In genomic region chr1:245579881-245580280, GRCh38 we compare ENCODE assay signal across 33 cellular contexts.
"Had no signal": no experiment of that assay in that cellular context is flagged by ENCODE, and none has a peak within 500 bp of the region (broad histone marks: within the 10 kb centered on the region; RNA-seq: fewer than 3 reads in every experiment).

No MANE protein-coding gene starts in this region.

- H3K27me3 ChIP-seq: brain microvascular endothelial cell, esophagus muscularis mucosa, foreskin keratinocyte, gastrocnemius medialis had no signal

- H3K9me3 Mint-ChIP-seq: activated CD4-positive, alpha-beta memory T cell treated with anti-CD3 and anti-CD28 coated beads for 36 hours; activated CD4-positive, alpha-beta T cell treated with anti-CD3 and anti-CD28 coated beads, Interleukin-2, amount 10 ng/mL, durations not matched to agents 24 days and 14 days; activated T-helper 1 cell treated with anti-CD3 and anti-CD28 coated beads, Interleukin-12 subunit alpha, Interleukin-12 subunit beta, Interleukin-2, Interleukin-4 antibody, amounts not matched to agents 30 ng/mL and 10 ng/mL and 1 ng/mL, durations not matched to agents 14 hours and 24 hours and 36 hours; activated T-helper 2 cell treated with anti-CD3 and anti-CD28 coated beads, Interferon-gamma antibody, Interleukin-2, Interleukin-4, amounts not matched to agents 10 μg/mL and 5 μg/mL and 100 μg/mL, durations not matched to agents 14 hours and 24 hours and 36 hours; effector memory CD8-positive, alpha-beta T cell; T-helper 2 cell treated with Interferon-gamma antibody and Interleukin-4, amounts not matched to agents 5 μg/mL and 100 μg/mL, for 36 hours had no signal

- H3K36me3 ChIP-seq: brain microvascular endothelial cell, esophagus muscularis mucosa, gastrocnemius medialis, heart right ventricle had no signal

- H3K4me1 Mint-ChIP-seq: activated CD4-positive, alpha-beta T cell treated with anti-CD3 and anti-CD28 coated beads, Interleukin-2, amount 10 ng/mL, durations not matched to agents 24 days and 14 days; activated CD8-positive, alpha-beta memory T cell treated with anti-CD3 and anti-CD28 coated beads, Interleukin-2, amount 10 ng/mL, durations not matched to agents 7 days and 5 days; T-helper 17 cell had no signal

- H3K4me3 ChIP-seq: esophagus muscularis mucosa, gastrocnemius medialis, heart right ventricle had no signal

- H3K27me3 Mint-ChIP-seq: activated CD4-positive, alpha-beta T cell treated with anti-CD3 and anti-CD28 coated beads, Interleukin-2, amount 10 ng/mL, durations not matched to agents 24 days and 14 days; activated CD8-positive, alpha-beta memory T cell treated with anti-CD3 and anti-CD28 coated beads, Interleukin-2, amount 10 ng/mL, durations not matched to agents 7 days and 5 days had no signal

- H3K9me3 ChIP-seq: esophagus muscularis mucosa, gastrocnemius medialis, heart right ventricle had no signal

- DNase-seq: activated CD4-positive, alpha-beta memory T cell treated with anti-CD3 and anti-CD28 coated beads for 36 hours; activated CD4-positive, alpha-beta T cell treated with anti-CD3 and anti-CD28 coated beads for 36 hours; activated CD4-positive, alpha-beta T cell treated with anti-CD3 and anti-CD28 coated beads, Interleukin-2, amount 10 ng/mL, durations not matched to agents 24 days and 14 days; activated CD4-positive, CD25-positive, alpha-beta regulatory T cell; activated CD4-positive, CD25-positive, alpha-beta regulatory T cell treated with anti-CD3 and anti-CD28 coated beads, Interleukin-2, amount 50 U/mL, for 72 hours; activated CD8-positive, alpha-beta memory T cell treated with anti-CD3 and anti-CD28 coated beads, Interleukin-2, amount 10 ng/mL, durations not matched to agents 7 days and 5 days; activated CD8-positive, alpha-beta memory T cell treated with anti-CD3 and anti-CD28 coated beads, Interleukin-2, amount 50 U/mL, for 4 hours; activated CD8-positive, alpha-beta T cell treated with anti-CD3 and anti-CD28 coated beads, Interleukin-2, amount 10 ng/mL, durations not matched to agents 7 days and 5 days; activated gamma-delta T cell treated with Interleukin-2 at 50 U/mL for 16 hours; activated naive CD4-positive, alpha-beta T cell treated with anti-CD3 and anti-CD28 coated beads, Interleukin-2, amount 50 U/mL, for 16 hours; activated naive CD4-positive, alpha-beta T cell treated with Interleukin-2 at 50 U/mL for 16 hours; activated T-cell treated with anti-CD3 and anti-CD28 coated beads, Interleukin-2, amount 50 U/mL, for 1 hour; activated T-cell treated with anti-CD3 and anti-CD28 coated beads, Interleukin-2, amount 50 U/mL, for 48 hours; amniotic stem cell; anterior cingulate cortex; brain microvascular endothelial cell; caudate nucleus; cortex of kidney; dermis blood vessel endothelial cell; effector CD4-positive, alpha-beta T cell; effector memory CD8-positive, alpha-beta T cell; erythroblast; foreskin keratinocyte; gastrocnemius medialis; heart right ventricle; T-helper 1 cell; T-helper 17 cell; T1000 had no signal

- H3K36me3 Mint-ChIP-seq: activated CD4-positive, alpha-beta memory T cell treated with anti-CD3 and anti-CD28 coated beads for 36 hours; activated CD8-positive, alpha-beta memory T cell treated with anti-CD3 and anti-CD28 coated beads, Interleukin-2, amount 10 ng/mL, durations not matched to agents 7 days and 5 days; activated naive CD8-positive, alpha-beta T cell had no signal

- H3K4me1 ChIP-seq: esophagus muscularis mucosa, foreskin keratinocyte, gastrocnemius medialis, heart right ventricle had no signal

- ATAC-seq: activated CD4-positive, alpha-beta T cell treated with anti-CD3 and anti-CD28 coated beads for 36 hours; activated CD8-positive, alpha-beta memory T cell treated with anti-CD3 and anti-CD28 coated beads, Interleukin-2, amount 10 ng/mL, durations not matched to agents 7 days and 5 days; activated CD8-positive, alpha-beta T cell treated with anti-CD3 and anti-CD28 coated beads, Interleukin-2, amount 10 ng/mL, durations not matched to agents 7 days and 5 days; effector memory CD8-positive, alpha-beta T cell; foreskin keratinocyte; gastrocnemius medialis; heart right ventricle; T-helper 17 cell had no signal

- H3K27ac Mint-ChIP-seq: activated CD4-positive, alpha-beta memory T cell treated with anti-CD3 and anti-CD28 coated beads for 36 hours; activated CD4-positive, alpha-beta T cell treated with anti-CD3 and anti-CD28 coated beads for 36 hours; activated CD4-positive, alpha-beta T cell treated with anti-CD3 and anti-CD28 coated beads, Interleukin-2, amount 10 ng/mL, durations not matched to agents 24 days and 14 days; activated CD8-positive, alpha-beta memory T cell treated with anti-CD3 and anti-CD28 coated beads, Interleukin-2, amount 10 ng/mL, durations not matched to agents 7 days and 5 days; activated CD8-positive, alpha-beta T cell treated with anti-CD3 and anti-CD28 coated beads, Interleukin-2, amount 10 ng/mL, durations not matched to agents 7 days and 5 days; activated naive CD8-positive, alpha-beta T cell; activated T-helper 1 cell treated with anti-CD3 and anti-CD28 coated beads, Interleukin-12 subunit alpha, Interleukin-12 subunit beta, Interleukin-2, Interleukin-4 antibody, amounts not matched to agents 30 ng/mL and 10 ng/mL and 1 ng/mL, durations not matched to agents 14 hours and 24 hours and 36 hours; activated T-helper 2 cell treated with anti-CD3 and anti-CD28 coated beads, Interferon-gamma antibody, Interleukin-2, Interleukin-4, amounts not matched to agents 10 μg/mL and 5 μg/mL and 100 μg/mL, durations not matched to agents 14 hours and 24 hours and 36 hours; effector memory CD8-positive, alpha-beta T cell; T-helper 17 cell; T-helper 2 cell treated with Interferon-gamma antibody and Interleukin-4, amounts not matched to agents 5 μg/mL and 100 μg/mL, for 36 hours had no signal

- H3K4me3 Mint-ChIP-seq: activated CD4-positive, alpha-beta memory T cell treated with anti-CD3 and anti-CD28 coated beads for 36 hours; activated CD4-positive, alpha-beta T cell treated with anti-CD3 and anti-CD28 coated beads for 36 hours; activated CD4-positive, alpha-beta T cell treated with anti-CD3 and anti-CD28 coated beads, Interleukin-2, amount 10 ng/mL, durations not matched to agents 24 days and 14 days; activated CD8-positive, alpha-beta memory T cell treated with anti-CD3 and anti-CD28 coated beads, Interleukin-2, amount 10 ng/mL, durations not matched to agents 7 days and 5 days; activated CD8-positive, alpha-beta T cell treated with anti-CD3 and anti-CD28 coated beads, Interleukin-2, amount 10 ng/mL, durations not matched to agents 7 days and 5 days; activated naive CD8-positive, alpha-beta T cell; activated T-helper 1 cell treated with anti-CD3 and anti-CD28 coated beads, Interleukin-12 subunit alpha, Interleukin-12 subunit beta, Interleukin-2, Interleukin-4 antibody, amounts not matched to agents 30 ng/mL and 10 ng/mL and 1 ng/mL, durations not matched to agents 14 hours and 24 hours and 36 hours; effector memory CD8-positive, alpha-beta T cell; T-helper 17 cell; T-helper 2 cell treated with Interferon-gamma antibody and Interleukin-4, amounts not matched to agents 5 μg/mL and 100 μg/mL, for 36 hours had no signal

- H3K27ac ChIP-seq: brain microvascular endothelial cell, esophagus muscularis mucosa, foreskin keratinocyte, gastrocnemius medialis, heart right ventricle had no signal
